Comparison of ENCODE assay signal across 9 cellular contexts in the genomic region with DNA sequence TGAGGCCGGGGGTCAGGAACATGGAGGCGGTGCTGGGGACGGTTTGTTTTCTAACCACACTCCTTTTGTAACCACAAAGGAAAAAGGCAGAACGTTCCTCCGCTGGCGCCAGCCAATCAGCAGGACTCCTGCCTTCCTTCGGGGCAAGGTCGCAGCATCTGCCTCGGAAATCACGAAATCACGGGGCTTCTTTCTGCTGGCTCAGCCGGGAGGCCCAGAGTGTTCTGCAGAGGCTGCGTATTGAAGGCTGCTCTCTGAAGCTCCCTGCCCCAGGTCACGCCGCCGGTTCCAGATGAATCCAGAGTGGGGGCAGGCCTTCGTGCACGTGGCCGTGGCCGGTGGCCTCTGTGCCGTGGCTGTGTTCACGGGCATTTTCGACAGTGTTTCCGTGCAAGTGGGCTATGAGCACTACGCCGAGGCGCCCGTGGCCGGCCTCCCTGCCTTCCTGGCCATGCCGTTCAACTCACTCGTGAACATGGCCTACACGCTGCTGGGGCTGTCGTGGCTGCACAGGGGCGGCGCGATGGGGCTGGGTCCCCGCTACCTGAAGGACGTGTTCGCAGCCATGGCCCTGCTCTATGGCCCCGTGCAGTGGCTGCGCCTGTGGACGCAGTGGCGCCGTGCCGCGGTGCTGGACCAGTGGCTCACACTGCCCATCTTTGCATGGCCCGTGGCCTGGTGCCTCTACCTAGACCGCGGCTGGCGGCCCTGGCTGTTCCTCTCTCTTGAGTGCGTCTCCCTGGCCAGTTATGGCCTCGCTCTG. TPM values are rescaled to one million over a fixed set of nuclear protein-coding genes. Genes with fewer than 3 reads are reported as not detected.
DNase-seq lines count a peak whose midpoint lies in the region; ATAC-seq and TF ChIP-seq lines count a peak whose summit lies in the region.
"Had no signal": no experiment of that assay in that cellular context is flagged by ENCODE, and none has a peak within 500 bp of the region (broad histone marks: within the 10 kb centered on the region; RNA-seq: fewer than 3 reads in every experiment).

No MANE protein-coding gene starts in this region.

- H3K4me1 ChIP-seq in gastroesophageal sphincter = peaks cover 0 to 5% (median 0%) of the 10 kb centered on the region in 3 donors

- H3K27ac Mint-ChIP-seq in activated CD4-positive, alpha-beta T cell treated with anti-CD3 and anti-CD28 coated beads, Interleukin-2, amount 10 ng/mL, durations not matched to agents 7 days and 5 days = peak overlapping the region; percentile 97

- no peak for TF ChIP-seq POLR2A in gastroesophageal sphincter (IDR thresholded peaks at IDR 0.05)

- no peak for TF ChIP-seq CTCF in gastroesophageal sphincter (IDR thresholded peaks at IDR 0.05)

- no peaks in the 10 kb centered on the region for H3K9me3 Mint-ChIP-seq in activated CD4-positive, alpha-beta T cell treated with anti-CD3 and anti-CD28 coated beads, Interleukin-2, amount 10 ng/mL, durations not matched to agents 7 days and 5 days

- peak; percentile 92 for DNase-seq in Jurkat, Clone E6-1 (ENCODE audit: low read depth, low spot score)
- DNase-seq in activated CD4-positive, alpha-beta T cell treated with anti-CD3 and anti-CD28 coated beads, Interleukin-2, amount 10 ng/mL, durations not matched to agents 7 days and 5 days = peak; percentile 77
- peak; percentile 45 to 62 for DNase-seq in stimulated activated CD4-positive, alpha-beta T cell treated with anti-CD3 and anti-CD28 coated beads, Interleukin-4, amount 100 ng/mL, for 4 hours
- DNase-seq in MG63 = no peak

- peaks cover 52% of the 10 kb centered on the region for H3K4me1 Mint-ChIP-seq in activated CD4-positive, alpha-beta T cell treated with anti-CD3 and anti-CD28 coated beads, Interleukin-2, amount 10 ng/mL, durations not matched to agents 7 days and 5 days

- H3K27me3 Mint-ChIP-seq in activated CD4-positive, alpha-beta T cell treated with anti-CD3 and anti-CD28 coated beads, Interleukin-2, amount 10 ng/mL, durations not matched to agents 7 days and 5 days = no peaks in the 10 kb centered on the region
- H3K27me3 Mint-ChIP-seq: brain had no signal

- peak overlapping the region; percentile 47 for H3K4me3 Mint-ChIP-seq in activated CD4-positive, alpha-beta T cell treated with anti-CD3 and anti-CD28 coated beads, Interleukin-2, amount 10 ng/mL, durations not matched to agents 7 days and 5 days
- H3K4me3 Mint-ChIP-seq: brain had no signal

- POLR2A ChIA-PET in activated CD4-positive, alpha-beta T cell treated with anti-CD3 and anti-CD28 coated beads, Interleukin-2, amount 10 ng/mL, durations not matched to agents 7 days and 5 days (lab: Charles Lee) = interaction anchor here (1.0 kb wide), 1 partner anchor 11 kb away, joined by 4 read pairs; a partner anchor contains a TSS

- peaks cover 8% of the 10 kb centered on the region for H3K36me3 Mint-ChIP-seq in activated CD4-positive, alpha-beta T cell treated with anti-CD3 and anti-CD28 coated beads, Interleukin-2, amount 10 ng/mL, durations not matched to agents 7 days and 5 days (ENCODE audit: low read depth)
- H3K36me3 Mint-ChIP-seq: brain had no signal

- WGBS in gastroesophageal sphincter (ENCODE audit: low coverage in 1 of 2), 2 donors = no CpG with 5 or more reads among the region's 52 CpGs

- H3K27ac ChIP-seq in gastroesophageal sphincter = peak overlapping the region in 2 of 4 donors; percentile 24 to 54

- no peak for TF ChIP-seq EP300 in gastroesophageal sphincter (IDR thresholded peaks at IDR 0.05)

- no peaks in the 10 kb centered on the region for H3K27me3 ChIP-seq in gastroesophageal sphincter
- no peaks in the 10 kb centered on the region for H3K27me3 ChIP-seq in MG63

- CTCF ChIA-PET in activated CD4-positive, alpha-beta T cell treated with anti-CD3 and anti-CD28 coated beads, Interleukin-2, amount 10 ng/mL, durations not matched to agents 7 days and 5 days (lab: Charles Lee) = interaction anchor here (0.7 to 2.0 kb wide), 5 partner anchors 8 to 38 kb away, joined by 3 to 6 read pairs (median 5); a partner anchor contains a TSS

- peak overlapping the region; percentile 25 for H3K4me3 ChIP-seq in Jurkat, Clone E6-1 (ENCODE audit: low read length)
- no peak overlapping the region for H3K4me3 ChIP-seq in gastroesophageal sphincter
- H3K4me3 ChIP-seq in MG63 = no peak overlapping the region

- no peaks in the 10 kb centered on the region for H3K36me3 ChIP-seq in gastroesophageal sphincter
- no peaks in the 10 kb centered on the region for H3K36me3 ChIP-seq in MG63

- peak; percentile 46 for ATAC-seq in gastroesophageal sphincter
- no peak for ATAC-seq in GM21423 (IDR thresholded peaks at IDR 0.05; ENCODE audit: unreplicated experiment)
- no peak for ATAC-seq in HG03521 (IDR thresholded peaks at IDR 0.05; ENCODE audit: unreplicated experiment)
- no peak for ATAC-seq in HG03457 (IDR thresholded peaks at IDR 0.05; ENCODE audit: unreplicated experiment)

- H3K9me3 ChIP-seq in gastroesophageal sphincter = no peaks in the 10 kb centered on the region
- H3K9me3 ChIP-seq in MG63 = no peaks in the 10 kb centered on the region

RNA-seq across cellular contexts. Expression of a gene that starts 9.4 kb away (rescaled TPM):
- polyA plus RNA-seq in Jurkat, Clone E6-1 (2012; ENCODE audit: insufficient read depth, insufficient read length) = 13.9 TPM
- 1 to 10 TPM; 7.9 to 8.5 TPM for total RNA-seq in activated CD4-positive, alpha-beta T cell treated with anti-CD3 and anti-CD28 coated beads, Interleukin-2, amount 10 ng/mL, durations not matched to agents 7 days and 5 days
- 1 to 10 TPM; 1.5 to 9.5 (median 5.4) TPM for total RNA-seq in gastroesophageal sphincter
- 1.0 and 4.6 TPM in 2 replicates for total RNA-seq in MG63 (2014; rRNA removed; shearing (Covaris generic); ENCODE audit: low replicate concordance)

RNA-seq across cellular contexts. Expression of a gene that starts 10.3 kb away (rescaled TPM):
- polyA plus RNA-seq in Jurkat, Clone E6-1 (2012; ENCODE audit: insufficient read depth, insufficient read length) = 43.2 TPM
- 100 to 1,000 TPM; 116 to 121 TPM for total RNA-seq in activated CD4-positive, alpha-beta T cell treated with anti-CD3 and anti-CD28 coated beads, Interleukin-2, amount 10 ng/mL, durations not matched to agents 7 days and 5 days
- 10 to 100 TPM; 32.9 to 94.4 (median 43.1) TPM for total RNA-seq in gastroesophageal sphincter
- 7.8 and 12.8 TPM in 2 replicates for total RNA-seq in MG63 (2014; rRNA removed; shearing (Covaris generic); ENCODE audit: low replicate concordance)

RNA-seq across cellular contexts. Expression of a gene that starts 37.5 kb away (rescaled TPM):
- not detected for polyA plus RNA-seq in Jurkat, Clone E6-1 (2012; ENCODE audit: insufficient read depth, insufficient read length)
- total RNA-seq in activated CD4-positive, alpha-beta T cell treated with anti-CD3 and anti-CD28 coated beads, Interleukin-2, amount 10 ng/mL, durations not matched to agents 7 days and 5 days = 10 to 100 TPM; 14.2 to 16.5 TPM
- total RNA-seq in gastroesophageal sphincter = 10 to 100 TPM in 3 of 4 donors, 1 to 10 TPM in 1; 8.1 to 15.0 (median 12.5) TPM
- total RNA-seq in MG63 (2014; rRNA removed; shearing (Covaris generic); ENCODE audit: low replicate concordance) = not detected in 2 replicates

RNA-seq across cellular contexts. Expression of a gene that starts 37.8 kb away (rescaled TPM):
- polyA plus RNA-seq in Jurkat, Clone E6-1 (2012; ENCODE audit: insufficient read depth, insufficient read length) = 91.1 TPM
- 100 to 1,000 TPM; 107 to 112 TPM for total RNA-seq in activated CD4-positive, alpha-beta T cell treated with anti-CD3 and anti-CD28 coated beads, Interleukin-2, amount 10 ng/mL, durations not matched to agents 7 days and 5 days
- 10 to 100 TPM; 33.0 to 84.7 (median 41.6) TPM for total RNA-seq in gastroesophageal sphincter
- 208 and 270 TPM in 2 replicates for total RNA-seq in MG63 (2014; rRNA removed; shearing (Covaris generic); ENCODE audit: low replicate concordance)

RNA-seq across cellular contexts. Expression of a gene that starts 47.1 kb away (rescaled TPM):
- polyA plus RNA-seq in Jurkat, Clone E6-1 (2012; ENCODE audit: insufficient read depth, insufficient read length) = 188 TPM
- total RNA-seq in activated CD4-positive, alpha-beta T cell treated with anti-CD3 and anti-CD28 coated beads, Interleukin-2, amount 10 ng/mL, durations not matched to agents 7 days and 5 days = 10 to 100 TPM; 72.9 to 83.2 TPM
- 100 to 1,000 TPM in 1 of 4 donors, 10 to 100 TPM in 3; 68.3 to 103 (median 89.2) TPM for total RNA-seq in gastroesophageal sphincter
- 205 and 325 TPM in 2 replicates for total RNA-seq in MG63 (2014; rRNA removed; shearing (Covaris generic); ENCODE audit: low replicate concordance)
